ENCODE assay signal across 9 cellular contexts in genomic region chr14:61321385-61322010, GRCh38.
A peak's percentile ranks its signal among the peaks of the same experiment; 100 is the strongest.
DNase-seq lines count a peak whose midpoint lies in the region; ATAC-seq and FAIRE-seq lines count a peak whose summit lies in the region.
"Had no signal": no experiment of that assay in that cellular context is flagged by ENCODE, and none has a peak within 500 bp of the region (broad histone marks: within the 10 kb centered on the region; RNA-seq: fewer than 3 reads in every experiment).

Gene PRKCH, plus strand, starts transcription at chr14:61321579. Its CDS starts 523 bp downstream, at chr14:61322102.

- DNase-seq in ELR (ENCODE audit: low read depth) (peak; percentile 32), NCI-H2196 (lab: John Stamatoyannopoulos, UW; ENCODE audit: unreplicated experiment) (peak; percentile 76), memory B cell (ENCODE audit: low spot score in 2 of 2) (peak; percentile 20 to 51), RCC 7860 (ENCODE audit: low spot score) (no peak)
- peak; percentile 81 to 86 for DNase-seq in activated CD4-positive, alpha-beta T cell treated with anti-CD3 and anti-CD28 coated beads, Interleukin-2, amount 50 U/mL, for 48 hours
- DNase-seq in effector CD8-positive, alpha-beta T cell (lab: John Stamatoyannopoulos, UW), result peak; percentile 64
- DNase-seq in stimulated activated CD8-positive, alpha-beta memory T cell treated with anti-CD3 and anti-CD28 coated beads, Interleukin-12 subunit alpha, Interleukin-12 subunit beta, amount 100 ng/mL, for 24 hours (ENCODE audit: extremely low read depth), result peak; percentile 63

- ATAC-seq in HG02623 (IDR thresholded peaks at IDR 0.05; ENCODE audit: unreplicated experiment), result peak; percentile 65
- peak; percentile 77 for ATAC-seq in memory B cell (ENCODE audit: low read depth)

- peak within 1 kb of the TSS; percentile 85 for H3K4me3 Mint-ChIP-seq in memory B cell

- peaks cover 5% of the 10 kb centered on the region for H3K9me3 Mint-ChIP-seq in memory B cell

- no peaks in the 10 kb centered on the region for H3K36me3 Mint-ChIP-seq in memory B cell

- H3K27me3 Mint-ChIP-seq in memory B cell, result peaks cover 2% of the 10 kb centered on the region

- H3K27ac Mint-ChIP-seq in memory B cell, result no peak within 1 kb of the TSS

- no peak for FAIRE-seq in RCC 7860 (lab: Jason Lieb, UNC)
- FAIRE-seq: endometrium had no signal

- peaks cover 6% of the 10 kb centered on the region for H3K4me1 Mint-ChIP-seq in memory B cell
